Comparison of ENCODE assay signal across 8 cellular contexts in the genomic region with DNA sequence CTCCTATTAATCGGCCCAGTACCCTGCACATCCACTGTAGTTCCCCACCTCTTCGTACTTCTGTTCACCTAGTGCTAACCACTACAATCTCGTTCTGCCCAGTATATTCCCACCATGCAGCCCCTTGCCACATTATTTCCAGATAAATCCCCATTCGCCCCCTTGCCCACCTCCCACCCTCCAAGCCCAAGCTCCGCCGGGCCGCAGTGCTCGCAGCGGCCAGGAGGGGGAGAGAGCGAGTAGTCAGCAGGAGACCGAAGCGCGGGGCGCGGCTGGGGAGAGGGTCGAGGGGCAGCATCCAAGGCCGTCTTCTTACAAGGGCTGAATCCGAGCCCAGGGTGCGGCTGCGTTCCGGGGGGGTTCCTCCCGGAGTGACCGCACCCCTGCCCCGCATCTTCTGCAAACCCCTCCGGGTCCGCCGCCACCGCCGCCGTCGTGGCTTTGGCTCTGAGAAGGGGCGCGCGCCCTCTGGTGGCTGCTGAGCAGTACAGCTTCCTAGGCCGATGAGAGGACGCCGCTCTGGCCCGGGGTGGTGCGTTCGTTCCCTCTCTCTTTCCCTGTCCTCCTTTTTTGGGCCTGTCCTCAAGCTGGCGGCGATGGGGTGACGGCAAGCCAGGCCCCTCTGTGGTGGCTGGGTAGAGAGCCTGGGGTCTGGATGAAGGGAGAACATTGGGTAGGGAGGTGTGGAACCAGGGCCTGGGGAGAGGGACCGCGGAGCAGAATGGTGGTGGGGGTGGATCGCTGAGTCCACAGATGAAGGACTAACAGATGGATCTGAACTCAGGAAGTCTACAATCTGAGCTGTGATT. TPM values are rescaled to one million over a fixed set of nuclear protein-coding genes. Genes with fewer than 3 reads are reported as not detected.
DNase-seq lines count a peak whose midpoint lies in the region; ATAC-seq, FAIRE-seq and TF ChIP-seq lines count a peak whose summit lies in the region.

No MANE protein-coding gene starts in this region.

- H3K9ac ChIP-seq in SU-DHL-6 (ENCODE audit: low read length) = peak overlapping the region; percentile 56

- H3K36me3 ChIP-seq in SU-DHL-6 (ENCODE audit: low read length) = no peaks in the 10 kb centered on the region
- H3K36me3 ChIP-seq in left ventricle myocardium inferior = no peaks in the 10 kb centered on the region
- no peaks in the 10 kb centered on the region for H3K36me3 ChIP-seq in prostate gland

- H3K9me3 ChIP-seq in SU-DHL-6 (ENCODE audit: insufficient read depth, low read length) (no peaks in the 10 kb centered on the region), left ventricle myocardium inferior (replicated peaks) (no peaks in the 10 kb centered on the region), prostate gland (no peaks in the 10 kb centered on the region)

- H4K20me1 ChIP-seq in SU-DHL-6 (ENCODE audit: low read depth, low read length) = no peaks in the 10 kb centered on the region

- peak; percentile 76 for ATAC-seq in GM21786 (IDR thresholded peaks at IDR 0.05; ENCODE audit: unreplicated experiment)

- peak overlapping the region; percentile 46 for H3K4me2 ChIP-seq in SU-DHL-6 (ENCODE audit: low read depth, low read length, poor library complexity, severe bottlenecking)

- no peaks in the 10 kb centered on the region for H3F3A ChIP-seq in SU-DHL-6 (ENCODE audit: insufficient read depth)

- 10% methylated on average over 38 of the region's 46 CpGs for WGBS in prostate gland

- H3K27me3 ChIP-seq in SU-DHL-6 (ENCODE audit: low read length) (no peaks in the 10 kb centered on the region), left ventricle myocardium inferior (ENCODE audit: low read depth) (peaks cover 33% of the 10 kb centered on the region), prostate gland (replicated peaks; ENCODE audit: insufficient read depth) (peaks cover 6% of the 10 kb centered on the region)

- H3K79me2 ChIP-seq in SU-DHL-6 (ENCODE audit: insufficient read depth, low read length) = no peaks in the 10 kb centered on the region

- TF ChIP-seq POLR2A in prostate gland (IDR thresholded peaks at IDR 0.05) = no peak

- no peak for FAIRE-seq in urothelium cell line (lab: Jason Lieb, UNC)

- H3K4me3 ChIP-seq in SU-DHL-6 (ENCODE audit: insufficient read depth, low read length, poor library complexity, severe bottlenecking) (peak overlapping the region; percentile 54), left ventricle myocardium inferior (peak overlapping the region; percentile 74), prostate gland (peak overlapping the region; percentile 27 to 41)

- DNase-seq in EH (ENCODE audit: low read depth) (peak; percentile 78), Kasumi-1 (lab: John Stamatoyannopoulos, UW) (peak; percentile 76 to 82), amniotic epithelial cell (ENCODE audit: low read depth) (peak; percentile 36), left ventricle myocardium inferior (peak; percentile 79), prostate gland (ENCODE audit: low spot score) (peak; percentile 49), urothelium cell line (ENCODE audit: low spot score) (peak; percentile 77)

- TF ChIP-seq CTCF in SU-DHL-6 (IDR thresholded peaks at IDR 0.05; ENCODE audit: insufficient read depth, low read length, poor library complexity, severe bottlenecking) (peak; percentile 90), left ventricle myocardium inferior (IDR thresholded peaks at IDR 0.05; ENCODE audit: borderline replicate concordance) (peak; percentile 97), prostate gland (IDR thresholded peaks at IDR 0.05) (peak; percentile 94 to 100 (median 96))

- no peak overlapping the region for H2AFZ ChIP-seq in SU-DHL-6 (ENCODE audit: low read depth, low read length, severe bottlenecking)

- H3K27ac ChIP-seq in SU-DHL-6 (ENCODE audit: low read depth, low read length) = no peak overlapping the region
- H3K27ac ChIP-seq in left ventricle myocardium inferior (replicated peaks) = peak overlapping the region; percentile 59
- no peak overlapping the region for H3K27ac ChIP-seq in prostate gland

- H3K4me1 ChIP-seq in left ventricle myocardium inferior = peaks cover 36% of the 10 kb centered on the region
- H3K4me1 ChIP-seq in prostate gland (replicated peaks) = no peaks in the 10 kb centered on the region

- H3K9me2 ChIP-seq in SU-DHL-6 (replicated peaks; ENCODE audit: insufficient read depth, low read length) = no peaks in the 10 kb centered on the region

- intact Hi-C loops in left ventricle myocardium inferior (cut with micrococcal nuclease) = loop anchor here (5.0 kb wide), 1 partner anchor 128 kb away; no protein-coding TSS in a partner anchor
- intact Hi-C loops in prostate gland (cut with DNase I) = loop anchor here (1.0 to 5.0 kb wide), 3 partner anchors 53 to 343 kb away; no protein-coding TSS in a partner anchor

RNA-seq across cellular contexts. Expression of a gene that starts 30.0 kb away (rescaled TPM):
- total RNA-seq in left ventricle myocardium inferior (not detected), prostate gland (under 1 TPM; 0.46 to 0.74 TPM)
